In the genomic region with DNA sequence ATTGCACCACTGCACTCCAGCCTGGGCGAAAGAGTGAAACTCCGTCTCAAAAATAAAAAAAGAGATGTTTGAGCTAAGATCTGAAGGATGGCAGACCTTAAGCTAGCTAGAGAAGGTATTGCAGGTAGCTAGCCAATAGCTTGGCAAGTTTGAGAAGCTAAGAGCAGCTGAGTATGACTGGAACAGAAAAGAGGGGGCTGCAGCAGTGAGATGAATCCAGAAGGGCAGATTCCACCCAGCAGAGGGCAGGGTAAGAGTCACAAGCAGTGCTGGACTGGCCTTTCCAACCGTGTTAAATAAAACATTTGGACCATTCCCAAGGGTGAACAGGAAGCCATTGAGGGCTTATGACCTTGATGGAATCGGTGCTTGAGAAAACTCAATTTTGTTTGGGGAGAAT, we compare ENCODE assay signal across 6 cellular contexts. TPM values are rescaled to one million over a fixed set of nuclear protein-coding genes. Genes with fewer than 3 reads are reported as not detected.
DNase-seq lines count a peak whose midpoint lies in the region; ATAC-seq and TF ChIP-seq lines count a peak whose summit lies in the region.

No MANE protein-coding gene starts in this region.

- H3K36me3 ChIP-seq in BJ (ENCODE audit: control insufficient read depth, insufficient read depth, low read length) (no peaks in the 10 kb centered on the region; the same call in 1 of the 2 replicates), heart right ventricle (peaks cover 0 to 25% (median 5%) of the 10 kb centered on the region in 9 donors)

- peak; percentile 45 for TF ChIP-seq CTCF in BJ (IDR thresholded peaks at IDR 0.05; ENCODE audit: insufficient read depth, low read depth, low read length)
- TF ChIP-seq CTCF in heart right ventricle (IDR thresholded peaks at IDR 0.05), result peak in 8 of 9 donors; percentile 10 to 54 (median 35)

- WGBS in heart right ventricle, 2 donors, result 51 to 54% methylated on average over 4 of the region's 4 CpGs

- CTCF ChIA-PET in BJ (lab: Yijun Ruan, JAX), result interaction anchor here (1.0 to 4.2 kb wide), 6 partner anchors 51 to 150 kb away, joined by 3 to 23 read pairs (median 4); partner anchors contain the start of genes FBXL8 and TRADD

- intact Hi-C loops in heart right ventricle (cut with DNase I) (no loop called here), sciatic nerve (cut with DNase I) (no loop called here)

- ATAC-seq in heart right ventricle, result peak in 7 of 8 donors; percentile 39 to 76 (median 65)
- ATAC-seq in sciatic nerve, result no peak

- no peaks in the 10 kb centered on the region for H3K9me3 ChIP-seq in heart right ventricle

- H3K4me3 ChIP-seq in BJ (ENCODE audit: low read depth, low read length) (no peak overlapping the region), heart right ventricle (no peak overlapping the region)

- no peak for DNase-seq in BJ (ENCODE audit: low read depth)
- peak; percentile 23 for DNase-seq in NCI-H460 (ENCODE audit: extremely low read depth, low read depth)
- DNase-seq in heart right ventricle, result peak in 1 of 2 donors; percentile 29
- DNase-seq in NCI-H774 (lab: John Stamatoyannopoulos, UW), result no peak
- DNase-seq in T-helper 1 cell, result no peak
- no peak for DNase-seq in sciatic nerve (ENCODE audit: low spot score)

- H3K27me3 ChIP-seq in BJ (ENCODE audit: control insufficient read depth, insufficient read depth, low read length) (no peaks in the 10 kb centered on the region), heart right ventricle (no peaks in the 10 kb centered on the region)

- peaks cover 0 to 30% (median 8%) of the 10 kb centered on the region in 9 donors for H3K4me1 ChIP-seq in heart right ventricle

- H3K27ac ChIP-seq in heart right ventricle, result no peak overlapping the region

- POLR2A ChIA-PET in BJ (lab: Charles Lee), result no interaction called here

RNA-seq across cellular contexts. Expression of gene PHAF1, which starts 5.7 kb away (rescaled TPM):
- 20.8 and 27.7 TPM in 2 replicates for polyA plus RNA-seq in BJ (2011; rRNA removed)
- 14.2 and 27.3 TPM in 2 replicates for polyA minus RNA-seq in BJ (2011; rRNA and poly(A)+ RNA removed)
- 35.0 and 36.8 TPM in 2 replicates for total RNA-seq in NCI-H460 (2014; rRNA removed; shearing (Covaris generic))
- 37.0 and 39.7 TPM in 2 replicates for polyA plus RNA-seq in NCI-H460 (2014; cell fraction: nucleus; rRNA removed)
- total RNA-seq in heart right ventricle, result 10 to 100 TPM in 8 of 10 donors, 1 to 10 TPM in 2; 8.9 to 12.7 (median 11.7) TPM
- polyA plus RNA-seq in heart right ventricle, result 1 to 10 TPM; 7.1 to 7.2 TPM
- 13.2 TPM for total RNA-seq in sciatic nerve

RNA-seq across cellular contexts. Expression of gene B3GNT9, which starts 46.7 kb away (rescaled TPM):
- polyA plus RNA-seq in BJ (2011; rRNA removed), result 25.7 and 34.9 TPM in 2 replicates
- polyA minus RNA-seq in BJ (2011; rRNA and poly(A)+ RNA removed), result 17.4 and 21.5 TPM in 2 replicates
- 14.2 and 15.6 TPM in 2 replicates for total RNA-seq in NCI-H460 (2014; rRNA removed; shearing (Covaris generic))
- 13.7 and 15.6 TPM in 2 replicates for polyA plus RNA-seq in NCI-H460 (2014; cell fraction: nucleus; rRNA removed)
- 10 to 100 TPM in 4 of 10 donors, 1 to 10 TPM in 6; 7.4 to 17.6 (median 9.6) TPM for total RNA-seq in heart right ventricle
- 10 to 100 TPM in 1 of 2 donors, 1 to 10 TPM in 1; 5.4 to 19.1 TPM for polyA plus RNA-seq in heart right ventricle
- 13.9 TPM for total RNA-seq in sciatic nerve

RNA-seq across cellular contexts. Expression of gene TRADD, which starts 55.6 kb away (rescaled TPM):
- 11.1 and 18.6 TPM in 2 replicates for polyA plus RNA-seq in BJ (2011; rRNA removed)
- 3.7 and 6.2 TPM in 2 replicates for polyA minus RNA-seq in BJ (2011; rRNA and poly(A)+ RNA removed)
- total RNA-seq in NCI-H460 (2014; rRNA removed; shearing (Covaris generic)), result 19.5 and 20.0 TPM in 2 replicates
- polyA plus RNA-seq in NCI-H460 (2014; cell fraction: nucleus; rRNA removed), result 95.1 and 96.0 TPM in 2 replicates
- total RNA-seq in heart right ventricle, result 10 to 100 TPM in 1 of 10 donors, 1 to 10 TPM in 9; 4.8 to 12.4 (median 5.7) TPM
- polyA plus RNA-seq in heart right ventricle, result 10 to 100 TPM in 1 of 2 donors, 1 to 10 TPM in 1; 9.7 to 17.9 TPM
- 11.3 TPM for total RNA-seq in sciatic nerve

RNA-seq across cellular contexts. Expression of gene FBXL8, which starts 55.7 kb away (rescaled TPM):
- 4.1 and 5.7 TPM in 2 replicates for polyA plus RNA-seq in BJ (2011; rRNA removed)
- polyA minus RNA-seq in BJ (2011; rRNA and poly(A)+ RNA removed), result 1.1 and 1.4 TPM in 2 replicates
- total RNA-seq in NCI-H460 (2014; rRNA removed; shearing (Covaris generic)), result 19.0 and 21.5 TPM in 2 replicates
- 250 and 340 TPM in 2 replicates for polyA plus RNA-seq in NCI-H460 (2014; cell fraction: nucleus; rRNA removed)
- 10 to 100 TPM in 1 of 10 donors, 1 to 10 TPM in 9; 3.9 to 10.5 (median 5.0) TPM for total RNA-seq in heart right ventricle
- 10 to 100 TPM in 1 of 2 donors, 1 to 10 TPM in 1; 8.6 to 17.3 TPM for polyA plus RNA-seq in heart right ventricle
- total RNA-seq in sciatic nerve, result 10.1 TPM
